ENCODE assay signal across 18 cellular contexts in genomic region chr2:48092846-48093498, GRCh38.
DNase-seq lines count a peak whose midpoint lies in the region; ATAC-seq and TF ChIP-seq lines count a peak whose summit lies in the region.
"Had no signal": no experiment of that assay in that cellular context is flagged by ENCODE, and none has a peak within 500 bp of the region (broad histone marks: within the 10 kb centered on the region; RNA-seq: fewer than 3 reads in every experiment).

No MANE protein-coding gene starts in this region.

- H3K79me1 ChIP-seq in IMR-90 (ENCODE audit: low read depth in 1 of 2, low read length in 2 of 2): no peaks in the 10 kb centered on the region

- no peak overlapping the region for H3K27ac ChIP-seq in IMR-90 (ENCODE audit: insufficient read depth, low read length)
- H3K27ac ChIP-seq in neural progenitor cell: no peak overlapping the region
- H3K27ac ChIP-seq: SJSA1 had no signal

- DNase-seq in AG20443 (ENCODE audit: low spot score): peak; percentile 51
- peak; percentile 57 for DNase-seq in IMR-90
- peak; percentile 6 for DNase-seq in fibroblast of peridontal ligament (ENCODE audit: extremely low read depth)
- no peak for DNase-seq in neural progenitor cell (ENCODE audit: low spot score)
- no peak for DNase-seq in immature natural killer cell
- DNase-seq: AML-193; Calu3; CD4-positive, alpha-beta T cell; DMS79 treated with DMSO at 0.1 percent for 48 hours; H9; NCI-H1436 treated with DMSO at 0.1 percent for 48 hours; NCI-H2081; NCI-H526 treated with DMSO at 0.1 percent for 48 hours; OCI-M1 had no signal

- no peak overlapping the region for H3K4me3 ChIP-seq in IMR-90 (ENCODE audit: insufficient read depth, low read depth, low read length)
- H3K4me3 ChIP-seq in neural progenitor cell: no peak overlapping the region
- H3K4me3 ChIP-seq: SJSA1 had no signal

- TF ChIP-seq POLR2A in IMR-90 (IDR thresholded peaks at IDR 0.05; ENCODE audit: low read depth, low read length): no peak

- H3K9me3 ChIP-seq in IMR-90 (ENCODE audit: control insufficient read depth, insufficient read depth, low read length) (peaks cover 6% of the 10 kb centered on the region), neural progenitor cell (ENCODE audit: low read depth) (peaks cover 4% of the 10 kb centered on the region)
- H3K9me3 ChIP-seq: SJSA1 had no signal

- H3K9me3 Mint-ChIP-seq in neural progenitor cell: no peaks in the 10 kb centered on the region
- peaks cover 0 to 3% (median 0%) of the 10 kb centered on the region in 6 donors for H3K9me3 Mint-ChIP-seq in immature natural killer cell
- H3K9me3 Mint-ChIP-seq: CD4-positive, alpha-beta T cell; H9 had no signal

- H4K91ac ChIP-seq in IMR-90 (ENCODE audit: insufficient read depth, low read depth, low read length): no peak overlapping the region

- H3K36me3 ChIP-seq in IMR-90 (ENCODE audit: control insufficient read depth, insufficient read depth, low read length): no peaks in the 10 kb centered on the region
- H3K36me3 ChIP-seq in neural progenitor cell: peaks cover 10% of the 10 kb centered on the region
- H3K36me3 ChIP-seq: SJSA1 had no signal

- H3K27me3 ChIP-seq in IMR-90 (ENCODE audit: control insufficient read depth, insufficient read depth, low read length) (no peaks in the 10 kb centered on the region; the same call in 1 of the 2 replicates), neural progenitor cell (no peaks in the 10 kb centered on the region)
- H3K27me3 ChIP-seq: SJSA1 had no signal

- no peaks in the 10 kb centered on the region for H3K36me3 Mint-ChIP-seq in neural progenitor cell
- no peaks in the 10 kb centered on the region for H3K36me3 Mint-ChIP-seq in immature natural killer cell

- H3K4me1 ChIP-seq in IMR-90 (ENCODE audit: control insufficient read depth, insufficient read depth, low read length) (0 out of 2 replicates have a peak, but pooled peaks cover 3% of the 10 kb centered on the region), neural progenitor cell (peaks cover 7% of the 10 kb centered on the region)
- H3K4me1 ChIP-seq: SJSA1 had no signal

- H3K27me3 Mint-ChIP-seq in neural progenitor cell (ENCODE audit: insufficient read depth, low read depth) (no peaks in the 10 kb centered on the region), immature natural killer cell (ENCODE audit: low read depth in 3 of 3) (peaks cover 6 to 13% (median 8%) of the 10 kb centered on the region in 3 donors)

- no peak overlapping the region for H4K5ac ChIP-seq in IMR-90 (ENCODE audit: low read depth, low read length)

- ATAC-seq in IMR-90 (ENCODE audit: low read depth) (no peak), HG03135 (IDR thresholded peaks at IDR 0.05; ENCODE audit: unreplicated experiment) (no peak), HG03095 (IDR thresholded peaks at IDR 0.05; ENCODE audit: unreplicated experiment) (no peak), GM18873 (IDR thresholded peaks at IDR 0.05; ENCODE audit: low FRiP score, unreplicated experiment) (no peak)

- no peak overlapping the region for H3K14ac ChIP-seq in IMR-90 (replicated peaks; ENCODE audit: low read depth, low read length)

- H3K56ac ChIP-seq in IMR-90 (ENCODE audit: extremely low read depth, insufficient read depth, low read length): no peak overlapping the region

- in situ Hi-C loops in IMR-90 (cut with MboI; ENCODE audit: low sequenced_read_pairs): no loop called here

- H3K79me2 ChIP-seq in neural progenitor cell (ENCODE audit: low read depth): no peaks in the 10 kb centered on the region

- no peak overlapping the region for H3K27ac Mint-ChIP-seq in neural progenitor cell
- no peak overlapping the region for H3K27ac Mint-ChIP-seq in immature natural killer cell
- H3K27ac Mint-ChIP-seq: CD4-positive, alpha-beta T cell; H9 had no signal

- no peak overlapping the region for H3K23ac ChIP-seq in IMR-90 (ENCODE audit: low read depth, low read length)

- no peak overlapping the region for H4K8ac ChIP-seq in IMR-90 (ENCODE audit: low read depth in 2 of 2, low read length in 2 of 2)

- dilution Hi-C loops in IMR-90 (cut with HindIII; ENCODE audit: low sequenced_read_pairs, unreplicated experiment): no loop called here

- H4K20me1 ChIP-seq in IMR-90 (ENCODE audit: insufficient read depth, low read length): no peaks in the 10 kb centered on the region
- H4K20me1 ChIP-seq in neural progenitor cell (ENCODE audit: low read depth): no peaks in the 10 kb centered on the region

- no peak overlapping the region for H3K4ac ChIP-seq in IMR-90 (ENCODE audit: low read depth, low read length)

- H2BK5ac ChIP-seq in IMR-90 (ENCODE audit: low read depth, low read length, poor library complexity, severe bottlenecking): no peak overlapping the region

- H3K9ac ChIP-seq in IMR-90 (ENCODE audit: low read depth, low read length) (no peak overlapping the region), neural progenitor cell (no peak overlapping the region)

- H2BK120ac ChIP-seq in IMR-90 (ENCODE audit: low read depth, low read length): no peak overlapping the region

- H3K4me2 ChIP-seq in IMR-90 (ENCODE audit: low read depth, low read length) (no peak overlapping the region), neural progenitor cell (no peak overlapping the region)

- no peak overlapping the region for H2BK20ac ChIP-seq in IMR-90 (ENCODE audit: low read depth, low read length)

- H3K4me3 Mint-ChIP-seq in neural progenitor cell: no peak overlapping the region
- no peak overlapping the region for H3K4me3 Mint-ChIP-seq in immature natural killer cell
- H3K4me3 Mint-ChIP-seq: CD4-positive, alpha-beta T cell; H9 had no signal

- no peak overlapping the region for H2AK5ac ChIP-seq in IMR-90 (ENCODE audit: low read depth, low read length)

- TF ChIP-seq CTCF in IMR-90 (conservative IDR thresholded peaks at IDR 0.05; ENCODE audit: low read depth, low read length) (no peak), neural progenitor cell (IDR thresholded peaks at IDR 0.05) (no peak)

- H3K9me1 ChIP-seq in IMR-90 (ENCODE audit: insufficient read depth, low read length): no peaks in the 10 kb centered on the region

- intact Hi-C loops in IMR-90 (cut with micrococcal nuclease): no loop called here

- POLR2A ChIA-PET in IMR-90 (lab: Charles Lee; ENCODE audit: unreplicated experiment): no interaction called here

- no peak for TF ChIP-seq RAD21 in IMR-90 (IDR thresholded peaks at IDR 0.05; ENCODE audit: low read length)

- H2AK9ac ChIP-seq in IMR-90 (replicated peaks; ENCODE audit: low read depth, low read length, poor library complexity): no peak overlapping the region

- H2BK15ac ChIP-seq in IMR-90 (ENCODE audit: low read depth, low read length): no peak overlapping the region

- CTCF ChIA-PET in IMR-90 (lab: Yijun Ruan, JAX): interaction anchor here (1.2 kb wide), 1 partner anchor 14 kb away, joined by 5 read pairs; no protein-coding TSS in a partner anchor

- no peak overlapping the region for H3K18ac ChIP-seq in IMR-90 (ENCODE audit: low read depth, low read length)

- H2AFZ ChIP-seq in IMR-90 (replicated peaks; ENCODE audit: low read length, poor library complexity) (peak overlapping the region; percentile 24), neural progenitor cell (replicated peaks) (peak overlapping the region; percentile 57)

- H3F3A ChIP-seq in neural progenitor cell (ENCODE audit: low read depth): no peaks in the 10 kb centered on the region

- H3K4me1 Mint-ChIP-seq in neural progenitor cell (peaks cover 3% of the 10 kb centered on the region), immature natural killer cell (no peaks in the 10 kb centered on the region)

- no TSS peak for BruUV-seq in IMR-90 (replicated peaks; lab: Mats Ljungman, UMichigan)

- WGBS in IMR-90 (ENCODE audit: extremely low coverage in 2 of 2, insufficient read length in 1 of 2), 2 experiments: no CpG with 5 or more reads among the region's 1 CpG

TF ChIP-seq in IMR-90, 13 proteins besides CTCF, POLR2A, EP300 and RAD21:
- no peak for TF ChIP-seq CEBPB (IDR thresholded peaks at IDR 0.05; ENCODE audit: low read depth, low read length)
- no peak for TF ChIP-seq FOS (IDR thresholded peaks at IDR 0.05; ENCODE audit: low read depth, low read length)
- no peak for TF ChIP-seq MAZ (IDR thresholded peaks at IDR 0.05; ENCODE audit: borderline replicate concordance, low read depth, low read length)
- no peak for TF ChIP-seq SMC3 (IDR thresholded peaks at IDR 0.05; ENCODE audit: low read depth, low read length)
- no peak for TF ChIP-seq BHLHE40 (IDR thresholded peaks at IDR 0.05; ENCODE audit: low read depth, low read length)
- TF ChIP-seq MXI1 (IDR thresholded peaks at IDR 0.05; ENCODE audit: borderline replicate concordance, low read depth, low read length): no peak

Comparison
In these comparisons a context has a peak if more than half of its experiments do, and no peak if none do; other contexts are left out.
1. DNase-seq: peak in AG20443 (single experiment), IMR-90 (single experiment) and fibroblast of peridontal ligament (single experiment); none in neural progenitor cell (single experiment) and immature natural killer cell (0 of 3).